10 cellular contexts compared by ENCODE assay signal in genomic region chr1:218480137-218480536, GRCh38.
A peak's percentile ranks its signal among the peaks of the same experiment; 100 is the strongest.
DNase-seq lines count a peak whose midpoint lies in the region; ATAC-seq and TF ChIP-seq lines count a peak whose summit lies in the region.
"Had no signal": no experiment of that assay in that cellular context is flagged by ENCODE, and none has a peak within 500 bp of the region (broad histone marks: within the 10 kb centered on the region; RNA-seq: fewer than 3 reads in every experiment).

No MANE protein-coding gene starts in this region.

- H3K4me1 ChIP-seq in tibial artery: peaks cover 0 to 60% (median 44%) of the 10 kb centered on the region in 4 donors

- H3K27me3 ChIP-seq in MG63: no peaks in the 10 kb centered on the region
- H3K27me3 ChIP-seq in tibial artery: no peaks in the 10 kb centered on the region

- H3K9me3 ChIP-seq in MG63 (peaks cover 3% of the 10 kb centered on the region), tibial artery (no peaks in the 10 kb centered on the region)

- no peak for ATAC-seq in GM21723 (IDR thresholded peaks at IDR 0.05; ENCODE audit: unreplicated experiment)
- ATAC-seq: activated naive CD4-positive, alpha-beta T cell treated with anti-CD3 and anti-CD28 coated beads, Interleukin-2, amount 50 U/mL, for 72 hours had no signal

- intact Hi-C loops in tibial artery (cut with DNase I; ENCODE audit: low total_unique reads): no loop called here

- DNase-seq in MG63 (peak; percentile 66), coronary artery (ENCODE audit: low spot score) (no peak), kidney tubule cell (ENCODE audit: low spot score) (peak; percentile 86), tibial artery (peak in 1 of 2 donors; percentile 32), NCI-H526 (lab: John Stamatoyannopoulos, UW) (no peak)
- no peak for DNase-seq in activated effector memory CD4-positive, alpha-beta T cell treated with Interleukin-2 at 50 U/mL for 16 hours
- DNase-seq in stimulated activated CD4-positive, alpha-beta T cell treated with anti-CD3 and anti-CD28 coated beads, Interleukin-12 subunit alpha, Interleukin-12 subunit beta, amount 100 ng/mL, for 4 hours: no peak

- no peak for TF ChIP-seq CTCF in coronary artery (IDR thresholded peaks at IDR 0.05)
- TF ChIP-seq CTCF in tibial artery (IDR thresholded peaks at IDR 0.05): no peak

- H3K36me3 ChIP-seq in MG63 (no peaks in the 10 kb centered on the region), tibial artery (no peaks in the 10 kb centered on the region)

- no peak overlapping the region for H3K4me3 ChIP-seq in MG63
- H3K4me3 ChIP-seq in coronary artery: no peak overlapping the region
- no peak overlapping the region for H3K4me3 ChIP-seq in tibial artery

- peak overlapping the region; percentile 65 to 82 for H3K27ac ChIP-seq in coronary artery
- H3K27ac ChIP-seq in tibial artery: peak overlapping the region; percentile 51 to 56
- H3K27ac ChIP-seq: VCaP had no signal

Comparison
In these comparisons a context has a peak if more than half of its experiments do, and no peak if none do; other contexts are left out.
1. DNase-seq: peak in MG63 (single experiment) and kidney tubule cell (single experiment); none in coronary artery (single experiment), activated effector memory CD4-positive, alpha-beta T cell treated with Interleukin-2 at 50 U/mL for 16 hours (single experiment), stimulated activated CD4-positive, alpha-beta T cell treated with anti-CD3 and anti-CD28 coated beads, Interleukin-12 subunit alpha, Interleukin-12 subunit beta, amount 100 ng/mL, for 4 hours (single experiment) and NCI-H526 (0 of 2).